17 cellular contexts compared by ENCODE assay signal in the genomic region with DNA sequence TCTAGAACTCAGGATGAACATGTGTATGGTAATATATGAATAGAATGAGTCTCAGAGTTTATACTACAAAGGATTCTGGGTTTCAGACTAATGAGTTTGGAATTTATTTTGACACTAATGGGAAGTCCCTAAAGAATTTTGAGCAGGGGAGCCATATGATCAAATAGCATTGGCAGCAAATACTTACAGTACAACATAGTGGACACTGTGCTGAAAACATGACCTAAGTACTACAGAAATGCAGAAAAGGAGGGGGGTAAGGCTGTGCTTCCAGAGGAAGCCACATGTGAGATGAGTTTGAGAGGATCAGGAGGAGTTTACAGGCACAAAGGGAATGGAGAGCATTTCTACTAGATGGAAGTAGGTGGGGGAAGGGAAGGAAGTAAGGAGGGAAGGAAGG.
A peak's percentile ranks its signal among the peaks of the same experiment; 100 is the strongest.
DNase-seq lines count a peak whose midpoint lies in the region; ATAC-seq and TF ChIP-seq lines count a peak whose summit lies in the region.
"Had no signal": no experiment of that assay in that cellular context is flagged by ENCODE, and none has a peak within 500 bp of the region (broad histone marks: within the 10 kb centered on the region; RNA-seq: fewer than 3 reads in every experiment).

No MANE protein-coding gene starts in this region.

- H3K79me2 ChIP-seq in SK-N-SH (ENCODE audit: insufficient read depth) (no peaks in the 10 kb centered on the region), smooth muscle cell (ENCODE audit: low read depth) (no peaks in the 10 kb centered on the region), PC-9 (ENCODE audit: low read depth) (no peaks in the 10 kb centered on the region)

- H4K20me1 ChIP-seq in SK-N-SH (ENCODE audit: insufficient read depth), result no peaks in the 10 kb centered on the region
- H4K20me1 ChIP-seq in smooth muscle cell (ENCODE audit: low read depth), result no peaks in the 10 kb centered on the region
- H4K20me1 ChIP-seq in PC-9 (ENCODE audit: insufficient read depth), result no peaks in the 10 kb centered on the region

- POLR2A ChIA-PET in SK-N-SH (lab: Yijun Ruan, JAX), result no interaction called here
- POLR2A ChIA-PET in PC-9 (lab: Charles Lee; ENCODE audit: unreplicated experiment), result no interaction called here

- CTCF ChIA-PET in SK-N-SH (lab: Yijun Ruan, JAX), result no interaction called here
- CTCF ChIA-PET in PC-9 (lab: Charles Lee), result no interaction called here

- H3K4me2 ChIP-seq in SK-N-SH (no peak overlapping the region), smooth muscle cell (peak overlapping the region; percentile 15), PC-9 (no peak overlapping the region)

- no TSS peak for BruUV-seq in PC-9 (replicated peaks; lab: Mats Ljungman, UMichigan)

- no peaks in the 10 kb centered on the region for H3K9me3 ChIP-seq in SK-N-SH
- no peaks in the 10 kb centered on the region for H3K9me3 ChIP-seq in smooth muscle cell (replicated peaks; ENCODE audit: low read depth)
- H3K9me3 ChIP-seq in PC-9 (ENCODE audit: insufficient read depth, low read depth), result no peaks in the 10 kb centered on the region
- H3K9me3 ChIP-seq: lower lobe of right lung, pancreas had no signal

- intact Hi-C loops in PC-9 (cut with micrococcal nuclease; ENCODE audit: unreplicated experiment), result no loop called here

- no peak for TF ChIP-seq EP300 in SK-N-SH (IDR thresholded peaks at IDR 0.05; ENCODE audit: borderline replicate concordance in 1 of 2, low read depth in 1 of 2, low read length in 1 of 2)

- H2AFZ ChIP-seq in SK-N-SH (ENCODE audit: low read depth) (no peak overlapping the region), smooth muscle cell (ENCODE audit: low read depth) (no peak overlapping the region), PC-9 (no peak overlapping the region)

- H3K9ac ChIP-seq in SK-N-SH, result no peak overlapping the region
- H3K9ac ChIP-seq in smooth muscle cell (ENCODE audit: low read depth), result no peak overlapping the region

- in situ Hi-C loops in astrocyte of the spinal cord (cut with HindIII; ENCODE audit: low sequenced_read_pairs), result no loop called here

- no peaks in the 10 kb centered on the region for H3K9me2 ChIP-seq in SK-N-SH
- H3K9me2 ChIP-seq in PC-9 (ENCODE audit: insufficient read depth), result no peaks in the 10 kb centered on the region

- H3K4me3 ChIP-seq in SK-N-SH (ENCODE audit: low read depth in 2 of 2, low read length in 1 of 2), result no peak overlapping the region
- H3K4me3 ChIP-seq in astrocyte of the spinal cord (ENCODE audit: low read depth, low read length), result no peak overlapping the region
- H3K4me3 ChIP-seq in smooth muscle cell, result no peak overlapping the region
- H3K4me3 ChIP-seq in PC-9, result no peak overlapping the region
- H3K4me3 ChIP-seq: lower lobe of right lung, pancreas had no signal

- TF ChIP-seq CTCF in SK-N-SH (IDR thresholded peaks at IDR 0.05), result no peak
- no peak for TF ChIP-seq CTCF in astrocyte of the spinal cord (IDR thresholded peaks at IDR 0.05; ENCODE audit: low read depth, low read length)
- no peak for TF ChIP-seq CTCF in smooth muscle cell (IDR thresholded peaks at IDR 0.05; ENCODE audit: borderline replicate concordance, insufficient read depth, poor library complexity, severe bottlenecking)
- TF ChIP-seq CTCF in PC-9 (conservative IDR thresholded peaks at IDR 0.05), result no peak

- no peak for TF ChIP-seq RAD21 in SK-N-SH (IDR thresholded peaks at IDR 0.05; ENCODE audit: low read length)

- no peak for DNase-seq in SK-N-SH
- peak; percentile 51 for DNase-seq in NCI-H69 (lab: John Stamatoyannopoulos, UW)
- peak; percentile 37 for DNase-seq in astrocyte of the spinal cord (ENCODE audit: low read depth, low spot score)
- no peak for DNase-seq in smooth muscle cell (lab: John Stamatoyannopoulos, UW; ENCODE audit: unreplicated experiment)
- DNase-seq in PC-9, result no peak
- no peak for DNase-seq in substantia nigra (lab: John Stamatoyannopoulos, UW)
- DNase-seq: activated CD4-positive, alpha-beta T cell treated with anti-CD3 and anti-CD28 coated beads for 4 hours; activated effector memory CD4-positive, alpha-beta T cell treated with anti-CD3 and anti-CD28 coated beads, Interleukin-2, amount 50 U/mL, for 16 hours; amniotic stem cell; cortex of kidney; lower lobe of right lung; pancreas; SIG-M5; stimulated activated CD4-positive, alpha-beta T cell treated with anti-CD3 and anti-CD28 coated beads, Interleukin-2, amount 100 ng/mL, for 48 hours had no signal

- H3K27ac ChIP-seq in SK-N-SH (ENCODE audit: low read depth in 2 of 2, low read length in 1 of 2) (no peak overlapping the region), smooth muscle cell (ENCODE audit: low read depth) (peak overlapping the region; percentile 23), PC-9 (no peak overlapping the region), substantia nigra (ENCODE audit: low read depth, low read length, poor library complexity, severe bottlenecking) (no peak overlapping the region)
- H3K27ac ChIP-seq: epithelial cell of prostate, lower lobe of right lung, pancreas had no signal

- no peaks in the 10 kb centered on the region; a peak in 1 of 4 replicates for H3K4me1 ChIP-seq in SK-N-SH (ENCODE audit: control insufficient read depth in 1 of 2, insufficient read depth in 2 of 2, low read depth in 1 of 2, low read length in 1 of 2)
- H3K4me1 ChIP-seq in smooth muscle cell (ENCODE audit: low read depth), result no peaks in the 10 kb centered on the region
- no peaks in the 10 kb centered on the region for H3K4me1 ChIP-seq in PC-9 (replicated peaks; ENCODE audit: insufficient read depth)
- H3K4me1 ChIP-seq: lower lobe of right lung, pancreas had no signal

- H3K27me3 ChIP-seq in SK-N-SH (ENCODE audit: insufficient read depth) (no peaks in the 10 kb centered on the region), smooth muscle cell (ENCODE audit: low read depth) (no peaks in the 10 kb centered on the region), PC-9 (ENCODE audit: insufficient read depth, low read depth) (no peaks in the 10 kb centered on the region)

- no peaks in the 10 kb centered on the region for H3K36me3 ChIP-seq in SK-N-SH (replicated peaks in 1 of 2; ENCODE audit: control insufficient read depth in 1 of 2, insufficient read depth in 2 of 2, low read length in 1 of 2)
- H3K36me3 ChIP-seq in smooth muscle cell (ENCODE audit: low read depth), result no peaks in the 10 kb centered on the region
- no peaks in the 10 kb centered on the region for H3K36me3 ChIP-seq in PC-9 (ENCODE audit: low read depth)
- H3K36me3 ChIP-seq: lower lobe of right lung, pancreas had no signal

- ATAC-seq in SK-N-SH treated with all-trans-retinoic acid at 6 μM for 48 hours (no peak), HG03432 (IDR thresholded peaks at IDR 0.05; ENCODE audit: unreplicated experiment) (no peak)
- ATAC-seq: lower lobe of right lung, pancreas had no signal

- H3F3A ChIP-seq in SK-N-SH (replicated peaks; ENCODE audit: insufficient read depth) (no peaks in the 10 kb centered on the region), smooth muscle cell (ENCODE audit: low read depth) (no peaks in the 10 kb centered on the region), PC-9 (ENCODE audit: insufficient read depth, low read depth) (no peaks in the 10 kb centered on the region)

TF ChIP-seq in SK-N-SH treated with all-trans-retinoic acid at 6 μM for 48 hours, 23 proteins besides CTCF, POLR2A, EP300 and RAD21:
- TF ChIP-seq TCF4 (CRISPR knock-in tag; IDR thresholded peaks at IDR 0.05; ENCODE audit: borderline replicate concordance) (no peak), ZFP30 (CRISPR knock-in tag; IDR thresholded peaks at IDR 0.05) (no peak), ZNF565 (CRISPR knock-in tag; conservative IDR thresholded peaks at IDR 0.05; ENCODE audit: low read depth) (no peak), ESRRG (CRISPR knock-in tag; IDR thresholded peaks at IDR 0.05) (no peak), ISL1 (CRISPR knock-in tag; IDR thresholded peaks at IDR 0.05) (peak; percentile 37), BACH2 (CRISPR knock-in tag; IDR thresholded peaks at IDR 0.05; ENCODE audit: borderline replicate concordance) (no peak), PPARA (CRISPR knock-in tag; IDR thresholded peaks at IDR 0.05; ENCODE audit: borderline replicate concordance) (no peak)
- TF ChIP-seq, protein P1, sequence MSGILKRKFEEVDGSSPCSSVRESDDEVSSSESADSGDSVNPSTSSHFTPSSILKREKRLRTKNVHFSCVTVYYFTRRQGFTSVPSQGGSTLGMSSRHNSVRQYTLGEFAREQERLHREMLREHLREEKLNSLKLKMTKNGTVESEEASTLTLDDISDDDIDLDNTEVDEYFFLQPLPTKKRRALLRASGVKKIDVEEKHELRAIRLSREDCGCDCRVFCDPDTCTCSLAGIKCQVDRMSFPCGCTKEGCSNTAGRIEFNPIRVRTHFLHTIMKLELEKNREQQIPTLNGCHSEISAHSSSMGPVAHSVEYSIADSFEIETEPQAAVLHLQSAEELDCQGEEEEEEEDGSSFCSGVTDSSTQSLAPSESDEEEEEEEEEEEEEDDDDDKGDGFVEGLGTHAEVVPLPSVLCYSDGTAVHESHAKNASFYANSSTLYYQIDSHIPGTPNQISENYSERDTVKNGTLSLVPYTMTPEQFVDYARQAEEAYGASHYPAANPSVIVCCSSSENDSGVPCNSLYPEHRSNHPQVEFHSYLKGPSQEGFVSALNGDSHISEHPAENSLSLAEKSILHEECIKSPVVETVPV (CRISPR knock-in tag; IDR thresholded peaks at IDR 0.05), result no peak
TF ChIP-seq in SK-N-SH treated with all-trans-retinoic acid at 6 μM for 48 hours: peak in this region for 1.

TF ChIP-seq in SK-N-SH, 30 proteins besides CTCF, POLR2A, EP300 and RAD21 (continues in another document):
- TF ChIP-seq NFIC (IDR thresholded peaks at IDR 0.05; ENCODE audit: borderline replicate concordance), result no peak
- TF ChIP-seq FOXJ3 (CRISPR knock-in tag; IDR thresholded peaks at IDR 0.05), result no peak
- TF ChIP-seq RXRA (IDR thresholded peaks at IDR 0.05; ENCODE audit: borderline replicate concordance, low read depth), result no peak
- no peak for TF ChIP-seq GABPA (IDR thresholded peaks at IDR 0.05; ENCODE audit: low read depth)
- no peak for TF ChIP-seq MXI1 (IDR thresholded peaks at IDR 0.05; ENCODE audit: low read depth, low read length)
- TF ChIP-seq CHD2 (IDR thresholded peaks at IDR 0.05; ENCODE audit: low read length, partially characterized antibody), result no peak
- TF ChIP-seq, protein P2, sequence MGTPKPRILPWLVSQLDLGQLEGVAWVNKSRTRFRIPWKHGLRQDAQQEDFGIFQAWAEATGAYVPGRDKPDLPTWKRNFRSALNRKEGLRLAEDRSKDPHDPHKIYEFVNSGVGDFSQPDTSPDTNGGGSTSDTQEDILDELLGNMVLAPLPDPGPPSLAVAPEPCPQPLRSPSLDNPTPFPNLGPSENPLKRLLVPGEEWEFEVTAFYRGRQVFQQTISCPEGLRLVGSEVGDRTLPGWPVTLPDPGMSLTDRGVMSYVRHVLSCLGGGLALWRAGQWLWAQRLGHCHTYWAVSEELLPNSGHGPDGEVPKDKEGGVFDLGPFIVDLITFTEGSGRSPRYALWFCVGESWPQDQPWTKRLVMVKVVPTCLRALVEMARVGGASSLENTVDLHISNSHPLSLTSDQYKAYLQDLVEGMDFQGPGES (IDR thresholded peaks at IDR 0.05; ENCODE audit: low read depth, low read length), result no peak
- no peak for TF ChIP-seq MEF2A (IDR thresholded peaks at IDR 0.05; ENCODE audit: borderline replicate concordance, low read depth)

Comparison
In these comparisons a context has a peak if more than half of its experiments do, and no peak if none do; other contexts are left out.
1. DNase-seq: peak in NCI-H69 (single experiment) and astrocyte of the spinal cord (single experiment); none in SK-N-SH (single experiment), smooth muscle cell (single experiment), PC-9 (0 of 2) and substantia nigra (0 of 49).